ENCODE assay signal across 1 cellular context in the genomic region with DNA sequence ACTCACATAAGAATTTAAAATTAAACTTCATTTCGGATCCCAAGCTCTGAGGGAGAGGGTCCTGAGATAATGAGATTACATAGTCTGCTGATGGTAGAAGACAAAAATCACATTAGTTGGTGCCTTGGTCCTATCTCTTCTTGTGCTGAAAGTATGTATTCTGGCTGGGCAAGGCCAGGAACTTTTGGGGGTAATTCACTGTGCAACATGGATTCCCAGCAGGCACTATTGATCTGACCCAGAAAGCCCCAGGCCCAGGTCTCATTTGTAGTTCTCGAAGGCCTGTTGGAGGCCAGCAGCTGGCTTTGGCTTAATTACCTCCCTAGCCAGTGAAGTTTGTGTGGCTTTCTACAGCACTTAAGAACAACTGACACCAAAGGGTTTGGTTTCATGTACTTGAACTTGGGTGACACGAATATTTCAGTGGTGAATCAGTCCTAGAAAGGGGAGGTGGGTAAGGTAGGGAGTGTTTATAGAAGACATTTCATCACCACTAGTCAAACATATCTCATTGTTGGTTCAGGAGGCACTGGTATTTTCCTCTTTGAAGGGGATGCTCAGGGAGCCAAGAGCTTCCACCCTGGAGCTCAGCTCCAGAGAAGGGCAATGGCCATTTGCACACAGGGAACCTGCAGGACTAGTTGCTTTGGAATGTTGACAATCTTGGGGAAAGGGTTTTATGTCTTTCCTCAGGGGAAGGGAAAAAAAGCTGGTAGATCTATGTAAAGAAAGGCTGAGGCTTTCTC.
A peak's percentile ranks its signal among the peaks of the same experiment; 100 is the strongest.
TF ChIP-seq lines count a peak whose summit lies in the region.

No MANE protein-coding gene starts in this region.

TF ChIP-seq in HepG2, 621 proteins besides CTCF, POLR2A, EP300 and RAD21 (continued from another document and continues in another):
- TF ChIP-seq, protein P1, sequence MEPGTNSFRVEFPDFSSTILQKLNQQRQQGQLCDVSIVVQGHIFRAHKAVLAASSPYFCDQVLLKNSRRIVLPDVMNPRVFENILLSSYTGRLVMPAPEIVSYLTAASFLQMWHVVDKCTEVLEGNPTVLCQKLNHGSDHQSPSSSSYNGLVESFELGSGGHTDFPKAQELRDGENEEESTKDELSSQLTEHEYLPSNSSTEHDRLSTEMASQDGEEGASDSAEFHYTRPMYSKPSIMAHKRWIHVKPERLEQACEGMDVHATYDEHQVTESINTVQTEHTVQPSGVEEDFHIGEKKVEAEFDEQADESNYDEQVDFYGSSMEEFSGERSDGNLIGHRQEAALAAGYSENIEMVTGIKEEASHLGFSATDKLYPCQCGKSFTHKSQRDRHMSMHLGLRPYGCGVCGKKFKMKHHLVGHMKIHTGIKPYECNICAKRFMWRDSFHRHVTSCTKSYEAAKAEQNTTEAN (CRISPR knock-in tag; conservative IDR thresholded peaks at IDR 0.05) = no peak
- TF ChIP-seq SPEN (CRISPR knock-in tag; IDR thresholded peaks at IDR 0.05; ENCODE audit: low read depth) = no peak
- no peak for TF ChIP-seq SP1 (IDR thresholded peaks at IDR 0.05)
- no peak for TF ChIP-seq SP1 (CRISPR knock-in tag; IDR thresholded peaks at IDR 0.05)
- TF ChIP-seq CCAR2 (optimal IDR thresholded peaks at IDR 0.05; ENCODE audit: low read depth, low read length) = no peak
- TF ChIP-seq, protein P2, sequence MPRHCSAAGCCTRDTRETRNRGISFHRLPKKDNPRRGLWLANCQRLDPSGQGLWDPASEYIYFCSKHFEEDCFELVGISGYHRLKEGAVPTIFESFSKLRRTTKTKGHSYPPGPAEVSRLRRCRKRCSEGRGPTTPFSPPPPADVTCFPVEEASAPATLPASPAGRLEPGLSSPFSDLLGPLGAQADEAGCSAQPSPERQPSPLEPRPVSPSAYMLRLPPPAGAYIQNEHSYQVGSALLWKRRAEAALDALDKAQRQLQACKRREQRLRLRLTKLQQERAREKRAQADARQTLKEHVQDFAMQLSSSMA (CRISPR knock-in tag; IDR thresholded peaks at IDR 0.05) = no peak
- no peak for TF ChIP-seq ZFP36 (IDR thresholded peaks at IDR 0.05; ENCODE audit: borderline replicate concordance, low read depth, low read length, partially characterized antibody)
- TF ChIP-seq ZNF30 (CRISPR knock-in tag; IDR thresholded peaks at IDR 0.05) = no peak
- TF ChIP-seq, protein P3, sequence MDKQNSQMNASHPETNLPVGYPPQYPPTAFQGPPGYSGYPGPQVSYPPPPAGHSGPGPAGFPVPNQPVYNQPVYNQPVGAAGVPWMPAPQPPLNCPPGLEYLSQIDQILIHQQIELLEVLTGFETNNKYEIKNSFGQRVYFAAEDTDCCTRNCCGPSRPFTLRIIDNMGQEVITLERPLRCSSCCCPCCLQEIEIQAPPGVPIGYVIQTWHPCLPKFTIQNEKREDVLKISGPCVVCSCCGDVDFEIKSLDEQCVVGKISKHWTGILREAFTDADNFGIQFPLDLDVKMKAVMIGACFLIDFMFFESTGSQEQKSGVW (CRISPR knock-in tag; IDR thresholded peaks at IDR 0.05; ENCODE audit: borderline replicate concordance) = no peak
- no peak for TF ChIP-seq ZNF552 (CRISPR knock-in tag; IDR thresholded peaks at IDR 0.05; ENCODE audit: borderline replicate concordance)
- TF ChIP-seq RFXANK (CRISPR knock-in tag; IDR thresholded peaks at IDR 0.05) = no peak
- TF ChIP-seq, protein P4, sequence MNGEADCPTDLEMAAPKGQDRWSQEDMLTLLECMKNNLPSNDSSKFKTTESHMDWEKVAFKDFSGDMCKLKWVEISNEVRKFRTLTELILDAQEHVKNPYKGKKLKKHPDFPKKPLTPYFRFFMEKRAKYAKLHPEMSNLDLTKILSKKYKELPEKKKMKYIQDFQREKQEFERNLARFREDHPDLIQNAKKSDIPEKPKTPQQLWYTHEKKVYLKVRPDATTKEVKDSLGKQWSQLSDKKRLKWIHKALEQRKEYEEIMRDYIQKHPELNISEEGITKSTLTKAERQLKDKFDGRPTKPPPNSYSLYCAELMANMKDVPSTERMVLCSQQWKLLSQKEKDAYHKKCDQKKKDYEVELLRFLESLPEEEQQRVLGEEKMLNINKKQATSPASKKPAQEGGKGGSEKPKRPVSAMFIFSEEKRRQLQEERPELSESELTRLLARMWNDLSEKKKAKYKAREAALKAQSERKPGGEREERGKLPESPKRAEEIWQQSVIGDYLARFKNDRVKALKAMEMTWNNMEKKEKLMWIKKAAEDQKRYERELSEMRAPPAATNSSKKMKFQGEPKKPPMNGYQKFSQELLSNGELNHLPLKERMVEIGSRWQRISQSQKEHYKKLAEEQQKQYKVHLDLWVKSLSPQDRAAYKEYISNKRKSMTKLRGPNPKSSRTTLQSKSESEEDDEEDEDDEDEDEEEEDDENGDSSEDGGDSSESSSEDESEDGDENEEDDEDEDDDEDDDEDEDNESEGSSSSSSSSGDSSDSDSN (CRISPR knock-in tag; IDR thresholded peaks at IDR 0.05) = no peak
- TF ChIP-seq, protein P5, sequence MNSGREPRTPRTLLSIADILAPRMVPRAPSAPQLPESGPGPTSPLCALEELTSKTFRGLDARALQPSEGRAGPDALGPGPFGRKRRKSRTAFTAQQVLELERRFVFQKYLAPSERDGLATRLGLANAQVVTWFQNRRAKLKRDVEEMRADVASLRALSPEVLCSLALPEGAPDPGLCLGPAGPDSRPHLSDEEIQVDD (CRISPR knock-in tag; IDR thresholded peaks at IDR 0.05; ENCODE audit: borderline replicate concordance) = no peak
- TF ChIP-seq, protein P6, sequence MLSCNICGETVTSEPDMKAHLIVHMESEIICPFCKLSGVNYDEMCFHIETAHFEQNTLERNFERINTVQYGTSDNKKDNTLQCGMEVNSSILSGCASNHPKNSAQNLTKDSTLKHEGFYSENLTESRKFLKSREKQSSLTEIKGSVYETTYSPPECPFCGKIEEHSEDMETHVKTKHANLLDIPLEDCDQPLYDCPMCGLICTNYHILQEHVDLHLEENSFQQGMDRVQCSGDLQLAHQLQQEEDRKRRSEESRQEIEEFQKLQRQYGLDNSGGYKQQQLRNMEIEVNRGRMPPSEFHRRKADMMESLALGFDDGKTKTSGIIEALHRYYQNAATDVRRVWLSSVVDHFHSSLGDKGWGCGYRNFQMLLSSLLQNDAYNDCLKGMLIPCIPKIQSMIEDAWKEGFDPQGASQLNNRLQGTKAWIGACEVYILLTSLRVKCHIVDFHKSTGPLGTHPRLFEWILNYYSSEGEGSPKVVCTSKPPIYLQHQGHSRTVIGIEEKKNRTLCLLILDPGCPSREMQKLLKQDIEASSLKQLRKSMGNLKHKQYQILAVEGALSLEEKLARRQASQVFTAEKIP (CRISPR knock-in tag; IDR thresholded peaks at IDR 0.05; ENCODE audit: borderline replicate concordance) = no peak
- TF ChIP-seq, protein P7, sequence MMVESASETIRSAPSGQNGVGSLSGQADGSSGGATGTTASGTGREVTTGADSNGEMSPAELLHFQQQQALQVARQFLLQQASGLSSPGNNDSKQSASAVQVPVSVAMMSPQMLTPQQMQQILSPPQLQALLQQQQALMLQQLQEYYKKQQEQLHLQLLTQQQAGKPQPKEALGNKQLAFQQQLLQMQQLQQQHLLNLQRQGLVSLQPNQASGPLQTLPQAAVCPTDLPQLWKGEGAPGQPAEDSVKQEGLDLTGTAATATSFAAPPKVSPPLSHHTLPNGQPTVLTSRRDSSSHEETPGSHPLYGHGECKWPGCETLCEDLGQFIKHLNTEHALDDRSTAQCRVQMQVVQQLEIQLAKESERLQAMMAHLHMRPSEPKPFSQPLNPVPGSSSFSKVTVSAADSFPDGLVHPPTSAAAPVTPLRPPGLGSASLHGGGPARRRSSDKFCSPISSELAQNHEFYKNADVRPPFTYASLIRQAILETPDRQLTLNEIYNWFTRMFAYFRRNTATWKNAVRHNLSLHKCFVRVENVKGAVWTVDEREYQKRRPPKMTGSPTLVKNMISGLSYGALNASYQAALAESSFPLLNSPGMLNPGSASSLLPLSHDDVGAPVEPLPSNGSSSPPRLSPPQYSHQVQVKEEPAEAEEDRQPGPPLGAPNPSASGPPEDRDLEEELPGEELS (CRISPR knock-in tag; IDR thresholded peaks at IDR 0.05) = peak; percentile 89
- TF ChIP-seq, protein P8, sequence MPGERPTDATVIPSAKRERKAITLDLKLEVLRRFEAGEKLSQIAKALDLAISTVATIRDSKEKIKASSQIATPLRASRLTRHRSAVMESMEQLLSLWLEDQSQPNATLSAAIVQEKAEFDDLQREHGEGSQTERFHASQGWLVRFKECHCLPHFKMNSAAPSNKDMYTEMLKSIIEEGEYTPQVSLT (CRISPR knock-in tag; IDR thresholded peaks at IDR 0.05; ENCODE audit: borderline replicate concordance, low read depth) = no peak
- TF ChIP-seq ZNF326 (CRISPR knock-in tag; IDR thresholded peaks at IDR 0.05; ENCODE audit: borderline replicate concordance) = no peak
- TF ChIP-seq, protein P9, sequence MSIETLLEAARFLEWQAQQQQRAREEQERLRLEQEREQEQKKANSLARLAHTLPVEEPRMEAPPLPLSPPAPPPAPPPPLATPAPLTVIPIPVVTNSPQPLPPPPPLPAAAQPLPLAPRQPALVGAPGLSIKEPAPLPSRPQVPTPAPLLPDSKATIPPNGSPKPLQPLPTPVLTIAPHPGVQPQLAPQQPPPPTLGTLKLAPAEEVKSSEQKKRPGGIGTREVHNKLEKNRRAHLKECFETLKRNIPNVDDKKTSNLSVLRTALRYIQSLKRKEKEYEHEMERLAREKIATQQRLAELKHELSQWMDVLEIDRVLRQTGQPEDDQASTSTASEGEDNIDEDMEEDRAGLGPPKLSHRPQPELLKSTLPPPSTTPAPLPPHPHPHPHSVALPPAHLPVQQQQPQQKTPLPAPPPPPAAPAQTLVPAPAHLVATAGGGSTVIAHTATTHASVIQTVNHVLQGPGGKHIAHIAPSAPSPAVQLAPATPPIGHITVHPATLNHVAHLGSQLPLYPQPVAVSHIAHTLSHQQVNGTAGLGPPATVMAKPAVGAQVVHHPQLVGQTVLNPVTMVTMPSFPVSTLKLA (IDR thresholded peaks at IDR 0.05) = no peak
- peak; percentile 90; the same call in 1 of the 2 replicates for TF ChIP-seq FOXK1 (CRISPR knock-in tag; IDR thresholded peaks at IDR 0.05; ENCODE audit: borderline replicate concordance, low read depth)
- TF ChIP-seq CHD4 (IDR thresholded peaks at IDR 0.05; ENCODE audit: borderline replicate concordance, low read length) = no peak
- no peak for TF ChIP-seq ADNP (CRISPR knock-in tag; IDR thresholded peaks at IDR 0.05)
- no peak for TF ChIP-seq NPAS2 (CRISPR knock-in tag; IDR thresholded peaks at IDR 0.05; ENCODE audit: borderline replicate concordance)
- TF ChIP-seq TBX3 (IDR thresholded peaks at IDR 0.05; ENCODE audit: borderline replicate concordance) = peak; percentile 95
- TF ChIP-seq ZNF224 (CRISPR knock-in tag; IDR thresholded peaks at IDR 0.05) = no peak
- peak; percentile 83 for TF ChIP-seq ZNF792 (CRISPR knock-in tag; IDR thresholded peaks at IDR 0.05)
- TF ChIP-seq ZBTB1 (CRISPR knock-in tag; IDR thresholded peaks at IDR 0.05; ENCODE audit: borderline replicate concordance) = no peak
- no peak for TF ChIP-seq ZNF776 (CRISPR knock-in tag; IDR thresholded peaks at IDR 0.05)
- TF ChIP-seq STAG1 (CRISPR knock-in tag; IDR thresholded peaks at IDR 0.05) = no peak
- no peak for TF ChIP-seq KLF13 (CRISPR knock-in tag; IDR thresholded peaks at IDR 0.05)
- TF ChIP-seq HES4 (CRISPR knock-in tag; IDR thresholded peaks at IDR 0.05; ENCODE audit: borderline replicate concordance) = no peak
- no peak for TF ChIP-seq ZFP82 (CRISPR knock-in tag; IDR thresholded peaks at IDR 0.05; ENCODE audit: borderline replicate concordance)
- no peak for TF ChIP-seq NCOA5 (CRISPR knock-in tag; IDR thresholded peaks at IDR 0.05)
- TF ChIP-seq, protein P10, sequence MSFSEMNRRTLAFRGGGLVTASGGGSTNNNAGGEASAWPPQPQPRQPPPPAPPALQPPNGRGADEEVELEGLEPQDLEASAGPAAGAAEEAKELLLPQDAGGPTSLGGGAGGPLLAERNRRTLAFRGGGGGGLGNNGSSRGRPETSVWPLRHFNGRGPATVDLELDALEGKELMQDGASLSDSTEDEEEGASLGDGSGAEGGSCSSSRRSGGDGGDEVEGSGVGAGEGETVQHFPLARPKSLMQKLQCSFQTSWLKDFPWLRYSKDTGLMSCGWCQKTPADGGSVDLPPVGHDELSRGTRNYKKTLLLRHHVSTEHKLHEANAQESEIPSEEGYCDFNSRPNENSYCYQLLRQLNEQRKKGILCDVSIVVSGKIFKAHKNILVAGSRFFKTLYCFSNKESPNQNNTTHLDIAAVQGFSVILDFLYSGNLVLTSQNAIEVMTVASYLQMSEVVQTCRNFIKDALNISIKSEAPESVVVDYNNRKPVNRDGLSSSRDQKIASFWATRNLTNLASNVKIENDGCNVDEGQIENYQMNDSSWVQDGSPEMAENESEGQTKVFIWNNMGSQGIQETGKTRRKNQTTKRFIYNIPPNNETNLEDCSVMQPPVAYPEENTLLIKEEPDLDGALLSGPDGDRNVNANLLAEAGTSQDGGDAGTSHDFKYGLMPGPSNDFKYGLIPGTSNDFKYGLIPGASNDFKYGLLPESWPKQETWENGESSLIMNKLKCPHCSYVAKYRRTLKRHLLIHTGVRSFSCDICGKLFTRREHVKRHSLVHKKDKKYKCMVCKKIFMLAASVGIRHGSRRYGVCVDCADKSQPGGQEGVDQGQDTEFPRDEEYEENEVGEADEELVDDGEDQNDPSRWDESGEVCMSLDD (CRISPR knock-in tag; IDR thresholded peaks at IDR 0.05; ENCODE audit: borderline replicate concordance) = no peak
- TF ChIP-seq, protein P11, sequence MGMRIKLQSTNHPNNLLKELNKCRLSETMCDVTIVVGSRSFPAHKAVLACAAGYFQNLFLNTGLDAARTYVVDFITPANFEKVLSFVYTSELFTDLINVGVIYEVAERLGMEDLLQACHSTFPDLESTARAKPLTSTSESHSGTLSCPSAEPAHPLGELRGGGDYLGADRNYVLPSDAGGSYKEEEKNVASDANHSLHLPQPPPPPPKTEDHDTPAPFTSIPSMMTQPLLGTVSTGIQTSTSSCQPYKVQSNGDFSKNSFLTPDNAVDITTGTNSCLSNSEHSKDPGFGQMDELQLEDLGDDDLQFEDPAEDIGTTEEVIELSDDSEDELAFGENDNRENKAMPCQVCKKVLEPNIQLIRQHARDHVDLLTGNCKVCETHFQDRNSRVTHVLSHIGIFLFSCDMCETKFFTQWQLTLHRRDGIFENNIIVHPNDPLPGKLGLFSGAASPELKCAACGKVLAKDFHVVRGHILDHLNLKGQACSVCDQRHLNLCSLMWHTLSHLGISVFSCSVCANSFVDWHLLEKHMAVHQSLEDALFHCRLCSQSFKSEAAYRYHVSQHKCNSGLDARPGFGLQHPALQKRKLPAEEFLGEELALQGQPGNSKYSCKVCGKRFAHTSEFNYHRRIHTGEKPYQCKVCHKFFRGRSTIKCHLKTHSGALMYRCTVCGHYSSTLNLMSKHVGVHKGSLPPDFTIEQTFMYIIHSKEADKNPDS (CRISPR knock-in tag; IDR thresholded peaks at IDR 0.05) = no peak
- TF ChIP-seq ZNF232 (CRISPR knock-in tag; IDR thresholded peaks at IDR 0.05; ENCODE audit: borderline replicate concordance) = no peak
- TF ChIP-seq KMT2B (CRISPR knock-in tag; IDR thresholded peaks at IDR 0.05) = peak; percentile 56; the same call in 1 of the 2 replicates
- peak; percentile 92 for TF ChIP-seq RCOR2 (CRISPR knock-in tag; IDR thresholded peaks at IDR 0.05)
- TF ChIP-seq, protein P12, sequence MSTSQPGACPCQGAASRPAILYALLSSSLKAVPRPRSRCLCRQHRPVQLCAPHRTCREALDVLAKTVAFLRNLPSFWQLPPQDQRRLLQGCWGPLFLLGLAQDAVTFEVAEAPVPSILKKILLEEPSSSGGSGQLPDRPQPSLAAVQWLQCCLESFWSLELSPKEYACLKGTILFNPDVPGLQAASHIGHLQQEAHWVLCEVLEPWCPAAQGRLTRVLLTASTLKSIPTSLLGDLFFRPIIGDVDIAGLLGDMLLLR (CRISPR knock-in tag; IDR thresholded peaks at IDR 0.05) = no peak
